In genomic region chr5:77558266-77558665, GRCh38 we compare ENCODE assay signal across 1 cellular context.
TF ChIP-seq lines count a peak whose summit lies in the region.

No MANE protein-coding gene starts in this region.

TF ChIP-seq in GM23338, 12 proteins besides CTCF, POLR2A, EP300 and RAD21 (continued from another document):
- TF ChIP-seq ZNF462 (CRISPR knock-in tag; IDR thresholded peaks at IDR 0.05) (no peak), EZH2 (IDR thresholded peaks at IDR 0.05; ENCODE audit: low read depth, unreplicated experiment) (no peak), ZNF114 (CRISPR knock-in tag; IDR thresholded peaks at IDR 0.05) (no peak), ETS1 (IDR thresholded peaks at IDR 0.05) (no peak), POLR2AphosphoS5 (IDR thresholded peaks at IDR 0.05; ENCODE audit: low read depth) (no peak), REST (IDR thresholded peaks at IDR 0.05; ENCODE audit: unreplicated experiment) (no peak), CREB1 (CRISPR knock-in tag; IDR thresholded peaks at IDR 0.05; ENCODE audit: low read depth) (no peak), ZNF331 (CRISPR knock-in tag; IDR thresholded peaks at IDR 0.05; ENCODE audit: low read depth) (no peak)
